ENCODE assay signal across 18 cellular contexts in the genomic region with DNA sequence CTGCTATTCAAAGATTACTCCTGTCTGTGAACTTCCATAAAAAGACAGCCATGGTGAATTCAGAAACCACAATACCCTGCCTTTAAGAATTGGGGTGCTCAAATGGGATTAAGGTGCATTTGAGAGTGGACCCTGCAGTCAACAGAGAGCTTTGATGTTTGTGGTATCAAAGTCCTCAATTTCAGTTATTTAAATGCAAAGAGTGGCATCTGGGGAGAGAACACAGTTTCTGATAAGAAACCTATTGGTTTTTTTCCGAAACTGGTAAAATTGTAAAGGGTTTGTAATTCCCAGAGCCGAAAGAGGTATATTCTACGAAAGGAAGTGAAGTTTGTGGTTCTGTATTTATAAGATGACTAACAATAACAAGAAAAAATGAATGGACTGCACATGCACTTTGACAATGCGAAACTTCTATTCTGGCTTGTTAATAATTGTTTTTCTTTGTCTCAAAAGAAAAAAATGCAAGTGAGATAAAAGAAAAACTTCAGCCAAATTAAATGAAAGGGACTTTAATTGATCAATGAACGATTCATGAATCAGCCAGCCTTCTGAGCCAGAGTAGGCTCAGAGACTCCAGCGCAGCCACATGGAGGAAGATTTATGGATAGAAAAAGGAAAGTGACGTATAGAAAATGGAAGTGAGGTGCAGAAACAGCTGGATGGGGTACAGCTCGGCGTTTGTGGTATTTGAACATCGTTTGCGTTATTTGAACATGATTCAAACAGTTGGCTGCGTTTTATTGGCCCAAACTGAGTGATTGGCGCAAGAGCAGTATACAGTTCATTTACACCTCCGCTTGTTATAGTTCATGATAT.
DNase-seq lines count a peak whose midpoint lies in the region; ATAC-seq, FAIRE-seq and TF ChIP-seq lines count a peak whose summit lies in the region.
"Had no signal": no experiment of that assay in that cellular context is flagged by ENCODE, and none has a peak within 500 bp of the region (broad histone marks: within the 10 kb centered on the region; RNA-seq: fewer than 3 reads in every experiment).

No MANE protein-coding gene starts in this region.

- no peaks in the 10 kb centered on the region for H3K9me3 ChIP-seq in breast epithelium
- H3K9me3 ChIP-seq in smooth muscle cell (replicated peaks; ENCODE audit: low read depth) = no peaks in the 10 kb centered on the region
- H3K9me3 ChIP-seq in prostate gland = no peaks in the 10 kb centered on the region
- H3K9me3 ChIP-seq in esophagus squamous epithelium = no peaks in the 10 kb centered on the region
- H3K9me3 ChIP-seq: BE2C, left lung, right atrium auricular region had no signal

- H3K27me3 ChIP-seq in breast epithelium (peaks cover 0 to 8% of the 10 kb centered on the region in 2 donors), smooth muscle cell (ENCODE audit: low read depth) (no peaks in the 10 kb centered on the region), prostate gland (replicated peaks; ENCODE audit: insufficient read depth) (no peaks in the 10 kb centered on the region), esophagus squamous epithelium (peaks cover 0 to 32% (median 0%) of the 10 kb centered on the region in 4 donors)
- H3K27me3 ChIP-seq: left lung, right atrium auricular region had no signal

- POLR2A ChIA-PET in MCF 10A (lab: Yijun Ruan, JAX) = interaction anchor here (1.0 kb wide), 1 partner anchor 471 kb away, joined by 3 read pairs; a partner anchor contains a TSS
- POLR2A ChIA-PET in activated naive CD8-positive, alpha-beta T cell treated with anti-CD3 and anti-CD28 coated beads, Interleukin-2, amount 10 ng/mL, durations not matched to agents 7 days and 5 days (lab: Charles Lee) = interaction anchor here (1.1 to 2.4 kb wide), 2 partner anchors 117 to 170 kb away, joined by 3 to 6 read pairs; a partner anchor contains a TSS

- no peaks in the 10 kb centered on the region for H3K4me1 ChIP-seq in breast epithelium
- peaks cover 17% of the 10 kb centered on the region for H3K4me1 ChIP-seq in smooth muscle cell (ENCODE audit: low read depth)
- no peaks in the 10 kb centered on the region for H3K4me1 ChIP-seq in prostate gland (replicated peaks)
- peaks cover 4 to 36% (median 19%) of the 10 kb centered on the region in 3 donors for H3K4me1 ChIP-seq in esophagus squamous epithelium
- H3K4me1 ChIP-seq: BE2C, right atrium auricular region had no signal

- no peak for ATAC-seq in activated naive CD8-positive, alpha-beta T cell treated with anti-CD3 and anti-CD28 coated beads, Interleukin-2, amount 10 ng/mL, durations not matched to agents 7 days and 5 days (ENCODE audit: low read depth)
- ATAC-seq: left lung had no signal

- CTCF ChIA-PET in MCF 10A (lab: Yijun Ruan, JAX) = interaction anchor here (0.7 to 1.0 kb wide), 2 partner anchors 10 to 91 kb away, joined by 3 read pairs; no protein-coding TSS in a partner anchor

- H3F3A ChIP-seq in smooth muscle cell (ENCODE audit: low read depth) = no peaks in the 10 kb centered on the region

- no peaks in the 10 kb centered on the region for H3K79me2 ChIP-seq in smooth muscle cell (ENCODE audit: low read depth)

- H3K4me3 Mint-ChIP-seq in MCF 10A (ENCODE audit: unreplicated experiment) = no peak overlapping the region
- peak overlapping the region in 2 of 4 donors; percentile 70 to 84 for H3K4me3 Mint-ChIP-seq in IgD-negative memory B cell
- H3K4me3 Mint-ChIP-seq in activated naive CD8-positive, alpha-beta T cell treated with anti-CD3 and anti-CD28 coated beads, Interleukin-2, amount 10 ng/mL, durations not matched to agents 7 days and 5 days = peak overlapping the region; percentile 13
- H3K4me3 Mint-ChIP-seq: naive B cell had no signal

- H2AFZ ChIP-seq in smooth muscle cell (ENCODE audit: low read depth) = peak overlapping the region; percentile 75

- H3K4me2 ChIP-seq in smooth muscle cell = peak overlapping the region; percentile 43

- no peak overlapping the region for H3K4me3 ChIP-seq in breast epithelium
- no peak overlapping the region for H3K4me3 ChIP-seq in smooth muscle cell
- no peak overlapping the region for H3K4me3 ChIP-seq in prostate gland
- no peak overlapping the region for H3K4me3 ChIP-seq in esophagus squamous epithelium
- H3K4me3 ChIP-seq: left lung, right atrium auricular region had no signal

- no peak overlapping the region for H3K27ac ChIP-seq in breast epithelium
- H3K27ac ChIP-seq in smooth muscle cell (ENCODE audit: low read depth) = no peak overlapping the region
- H3K27ac ChIP-seq in prostate gland = no peak overlapping the region
- no peak overlapping the region for H3K27ac ChIP-seq in esophagus squamous epithelium
- H3K27ac ChIP-seq: left lung, right atrium auricular region had no signal

- H3K36me3 ChIP-seq in breast epithelium = no peaks in the 10 kb centered on the region
- H3K36me3 ChIP-seq in smooth muscle cell (ENCODE audit: low read depth) = no peaks in the 10 kb centered on the region
- no peaks in the 10 kb centered on the region for H3K36me3 ChIP-seq in prostate gland
- H3K36me3 ChIP-seq in esophagus squamous epithelium = no peaks in the 10 kb centered on the region
- H3K36me3 ChIP-seq: BE2C, left lung, right atrium auricular region had no signal

- H4K20me1 ChIP-seq in smooth muscle cell (ENCODE audit: low read depth) = no peaks in the 10 kb centered on the region

- 87% methylated on average over 14 of the region's 14 CpGs for WGBS in smooth muscle cell (ENCODE audit: low lambda C conversion rate)
- WGBS in prostate gland = 52% methylated on average over 14 of the region's 14 CpGs
- 55 to 59% methylated on average over 14 of the region's 14 CpGs for WGBS in esophagus squamous epithelium, 2 donors

- no peak overlapping the region for H3K9ac ChIP-seq in smooth muscle cell (ENCODE audit: low read depth)

- TF ChIP-seq POLR2A in breast epithelium (IDR thresholded peaks at IDR 0.05) = no peak
- no peak for TF ChIP-seq POLR2A in prostate gland (IDR thresholded peaks at IDR 0.05)
- no peak for TF ChIP-seq POLR2A in esophagus squamous epithelium (IDR thresholded peaks at IDR 0.05)

- intact Hi-C loops in MCF 10A (cut with micrococcal nuclease) (loop anchor here (5.0 kb wide), 1 partner anchor 34 kb away; no protein-coding TSS in a partner anchor), breast epithelium (cut with DNase I; ENCODE audit: low total_unique reads) (no loop called here), prostate gland (cut with DNase I) (no loop called here), esophagus squamous epithelium (cut with DNase I) (no loop called here)

- DNase-seq in MCF 10A (ENCODE audit: unreplicated experiment) (no peak), breast epithelium (ENCODE audit: low spot score in 2 of 2) (no peak), smooth muscle cell (lab: John Stamatoyannopoulos, UW; ENCODE audit: unreplicated experiment) (no peak), prostate gland (ENCODE audit: low spot score) (no peak), esophagus squamous epithelium (lab: John Stamatoyannopoulos, UW) (no peak), HTR-8/SVneo (ENCODE audit: insufficient read length, low spot score) (no peak)
- no peak for DNase-seq in activated naive CD8-positive, alpha-beta T cell treated with anti-CD3 and anti-CD28 coated beads, Interleukin-2, amount 10 ng/mL, durations not matched to agents 7 days and 5 days
- DNase-seq: BE2C, left lung, naive B cell, NCI-H1436 treated with DMSO at 0.1 percent for 48 hours, NCI-H526 treated with DMSO at 0.1 percent for 48 hours, SHP77 had no signal

- H3K27ac Mint-ChIP-seq in MCF 10A (ENCODE audit: low read depth, unreplicated experiment) (peak overlapping the region; percentile 76), IgD-negative memory B cell (peak overlapping the region in 2 of 3 donors; percentile 39 to 94)
- H3K27ac Mint-ChIP-seq in activated naive CD8-positive, alpha-beta T cell treated with anti-CD3 and anti-CD28 coated beads, Interleukin-2, amount 10 ng/mL, durations not matched to agents 7 days and 5 days = peak overlapping the region; percentile 77

- H3K4me1 Mint-ChIP-seq in MCF 10A (ENCODE audit: insufficient read depth, unreplicated experiment) (peaks cover 38% of the 10 kb centered on the region), IgD-negative memory B cell (peaks cover 50 to 64% (median 54%) of the 10 kb centered on the region in 3 donors)
- H3K4me1 Mint-ChIP-seq in activated naive CD8-positive, alpha-beta T cell treated with anti-CD3 and anti-CD28 coated beads, Interleukin-2, amount 10 ng/mL, durations not matched to agents 7 days and 5 days = peaks cover 50% of the 10 kb centered on the region

- TF ChIP-seq CTCF in MCF 10A (IDR thresholded peaks at IDR 0.05; ENCODE audit: unreplicated experiment) = no peak
- no peak for TF ChIP-seq CTCF in breast epithelium (IDR thresholded peaks at IDR 0.05)
- TF ChIP-seq CTCF in smooth muscle cell (IDR thresholded peaks at IDR 0.05; ENCODE audit: borderline replicate concordance, insufficient read depth, poor library complexity, severe bottlenecking) = no peak
- TF ChIP-seq CTCF in prostate gland (IDR thresholded peaks at IDR 0.05) = no peak
- TF ChIP-seq CTCF in esophagus squamous epithelium (IDR thresholded peaks at IDR 0.05) = no peak

- FAIRE-seq in HTR-8/SVneo (lab: Jason Lieb, UNC) = no peak
- FAIRE-seq: bronchial epithelial cell, endometrium, TTC549 had no signal

- H3K36me3 Mint-ChIP-seq in MCF 10A (ENCODE audit: insufficient read depth, unreplicated experiment) = no peaks in the 10 kb centered on the region
- H3K36me3 Mint-ChIP-seq in IgD-negative memory B cell = peaks cover 1% of the 10 kb centered on the region
- peaks cover 4% of the 10 kb centered on the region for H3K36me3 Mint-ChIP-seq in activated naive CD8-positive, alpha-beta T cell treated with anti-CD3 and anti-CD28 coated beads, Interleukin-2, amount 10 ng/mL, durations not matched to agents 7 days and 5 days
- H3K36me3 Mint-ChIP-seq: naive B cell had no signal

- H3K9me3 Mint-ChIP-seq in MCF 10A (ENCODE audit: unreplicated experiment) (no peaks in the 10 kb centered on the region), IgD-negative memory B cell (no peaks in the 10 kb centered on the region)
- peaks cover under 1% of the 10 kb centered on the region for H3K9me3 Mint-ChIP-seq in activated naive CD8-positive, alpha-beta T cell treated with anti-CD3 and anti-CD28 coated beads, Interleukin-2, amount 10 ng/mL, durations not matched to agents 7 days and 5 days

- BruUV-seq in MCF 10A (replicated peaks; lab: Mats Ljungman, UMichigan) = no TSS peak

- H3K27me3 Mint-ChIP-seq in MCF 10A (ENCODE audit: insufficient read depth, unreplicated experiment) (no peaks in the 10 kb centered on the region), IgD-negative memory B cell (peaks cover 6% of the 10 kb centered on the region)
- no peaks in the 10 kb centered on the region for H3K27me3 Mint-ChIP-seq in activated naive CD8-positive, alpha-beta T cell treated with anti-CD3 and anti-CD28 coated beads, Interleukin-2, amount 10 ng/mL, durations not matched to agents 7 days and 5 days
- H3K27me3 Mint-ChIP-seq: naive B cell had no signal
